ENCODE assay signal across 8 cellular contexts in the genomic region with DNA sequence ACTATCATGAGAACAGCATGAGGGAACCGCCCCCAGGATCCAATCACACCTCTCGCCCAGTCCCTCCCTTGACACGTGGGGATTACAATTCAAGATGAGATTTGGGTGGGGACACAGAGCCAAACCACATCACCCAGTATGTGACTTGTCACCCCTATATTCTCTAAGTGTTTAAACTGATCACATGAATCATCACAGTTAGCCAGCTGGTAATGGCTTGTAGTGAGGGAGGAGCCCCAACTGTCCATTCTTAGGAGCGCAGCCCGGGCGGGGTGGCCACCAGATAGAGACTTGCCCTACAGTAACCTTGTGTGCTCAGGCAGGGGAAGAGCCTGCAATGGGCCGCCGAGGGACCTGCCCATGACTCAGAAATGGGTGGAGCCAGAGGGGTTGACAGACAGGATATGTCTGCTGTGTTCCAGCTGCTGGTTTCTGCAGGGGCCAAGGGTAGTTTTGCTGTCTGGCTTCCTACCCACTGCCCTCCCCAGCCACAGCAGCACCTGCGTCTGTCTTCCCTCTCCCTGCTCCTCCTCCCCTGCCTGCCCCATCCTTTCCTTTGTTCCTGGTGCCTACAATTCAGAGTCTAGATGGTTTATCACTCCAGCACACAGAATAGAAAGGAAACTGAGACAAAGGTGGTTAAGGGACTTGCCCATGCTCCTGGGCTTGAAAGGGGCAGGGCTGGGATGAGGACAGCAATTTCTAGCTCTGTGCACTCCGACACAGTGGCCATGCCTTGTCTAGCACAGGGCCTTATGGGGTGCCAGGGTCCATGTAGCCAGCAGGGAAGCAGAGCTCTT. TPM values are rescaled to one million over a fixed set of nuclear protein-coding genes. Genes with fewer than 3 reads are reported as not detected.
DNase-seq lines count a peak whose midpoint lies in the region; ATAC-seq and TF ChIP-seq lines count a peak whose summit lies in the region.

No MANE protein-coding gene starts in this region.

- H3K9ac ChIP-seq in OCI-LY1 (ENCODE audit: low read length): peak overlapping the region; percentile 15; the same call in 1 of the 2 replicates

- no peaks in the 10 kb centered on the region for H3K27me3 ChIP-seq in OCI-LY1 (ENCODE audit: insufficient read depth, low read length)
- no peaks in the 10 kb centered on the region for H3K27me3 ChIP-seq in suprapubic skin

- H3K79me2 ChIP-seq in OCI-LY1 (ENCODE audit: insufficient read depth, low read length): no peaks in the 10 kb centered on the region

- no peak overlapping the region for H2AFZ ChIP-seq in OCI-LY1 (ENCODE audit: low read length)

- no peak for TF ChIP-seq POLR2A in suprapubic skin (IDR thresholded peaks at IDR 0.05)

- H3K9me2 ChIP-seq in OCI-LY1 (ENCODE audit: low read depth, low read length): no peaks in the 10 kb centered on the region

- H3K4me1 ChIP-seq in OCI-LY1 (ENCODE audit: insufficient read depth, low read length, severe bottlenecking) (peaks cover 79% of the 10 kb centered on the region), suprapubic skin (peaks cover 63% of the 10 kb centered on the region)

- 21% methylated on average over 9 of the region's 10 CpGs for WGBS in suprapubic skin

- peak; percentile 90 for DNase-seq in AG08395 (ENCODE audit: low spot score)
- peak; percentile 90 for DNase-seq in activated T-cell treated with anti-CD3 and anti-CD28 coated beads, Interleukin-2, amount 50 U/mL, for 1 hour
- DNase-seq in fibroblast of gingiva (ENCODE audit: low read depth): peak; percentile 41
- peak in 47 of 56 donors; percentile 28 to 93 (median 71) for DNase-seq in nucleus accumbens (lab: John Stamatoyannopoulos, UW)
- peak; percentile 96 to 97 for DNase-seq in suprapubic skin (ENCODE audit: low spot score in 2 of 2)

- ATAC-seq in GM18907 (IDR thresholded peaks at IDR 0.05; ENCODE audit: unreplicated experiment) (peak; percentile 92), HG03066 (IDR thresholded peaks at IDR 0.05; ENCODE audit: low read depth, unreplicated experiment) (peak; percentile 87)

- H3F3A ChIP-seq in OCI-LY1 (ENCODE audit: insufficient read depth, low read length): 0 out of 2 replicates have a peak, but pooled peaks cover 4% of the 10 kb centered on the region

- H3K36me3 ChIP-seq in OCI-LY1 (ENCODE audit: insufficient read depth, low read length) (no peaks in the 10 kb centered on the region), suprapubic skin (no peaks in the 10 kb centered on the region)

- H4K20me1 ChIP-seq in OCI-LY1 (ENCODE audit: insufficient read depth, low read length): no peaks in the 10 kb centered on the region

- H3K4me3 ChIP-seq in OCI-LY1 (ENCODE audit: low read depth, low read length, poor library complexity, severe bottlenecking): no peak overlapping the region
- H3K4me3 ChIP-seq in suprapubic skin: no peak overlapping the region

- peak overlapping the region; percentile 11; the same call in 1 of the 2 replicates for H3K4me2 ChIP-seq in OCI-LY1 (ENCODE audit: low read length)

- H3K9me3 ChIP-seq in OCI-LY1 (ENCODE audit: low read length): no peaks in the 10 kb centered on the region
- H3K9me3 ChIP-seq in suprapubic skin: no peaks in the 10 kb centered on the region

- TF ChIP-seq CTCF in OCI-LY1 (IDR thresholded peaks at IDR 0.05; ENCODE audit: low read length): no peak
- no peak for TF ChIP-seq CTCF in suprapubic skin (IDR thresholded peaks at IDR 0.05)

- TF ChIP-seq EP300 in suprapubic skin (IDR thresholded peaks at IDR 0.05): no peak

- H3K27ac ChIP-seq in OCI-LY1 (ENCODE audit: low read depth, low read length, poor library complexity, severe bottlenecking): peak overlapping the region; percentile 66
- H3K27ac ChIP-seq in suprapubic skin: peak overlapping the region; percentile 65

RNA-seq across cellular contexts. Expression of a gene that starts 9.2 kb away (rescaled TPM):
- 10 to 100 TPM; 32.0 to 54.0 (median 35.2) TPM for total RNA-seq in suprapubic skin

Comparison
In these comparisons a context has a peak if more than half of its experiments do, and no peak if none do; other contexts are left out.
1. DNase-seq: peak in every context shown above with its lines; median percentile 96 in suprapubic skin; 90 in AG08395; 90 in activated T-cell treated with anti-CD3 and anti-CD28 coated beads, Interleukin-2, amount 50 U/mL, for 1 hour; 71 in nucleus accumbens; 41 in fibroblast of gingiva.